Comparison of ENCODE assay signal across 2 cellular contexts in the genomic region with DNA sequence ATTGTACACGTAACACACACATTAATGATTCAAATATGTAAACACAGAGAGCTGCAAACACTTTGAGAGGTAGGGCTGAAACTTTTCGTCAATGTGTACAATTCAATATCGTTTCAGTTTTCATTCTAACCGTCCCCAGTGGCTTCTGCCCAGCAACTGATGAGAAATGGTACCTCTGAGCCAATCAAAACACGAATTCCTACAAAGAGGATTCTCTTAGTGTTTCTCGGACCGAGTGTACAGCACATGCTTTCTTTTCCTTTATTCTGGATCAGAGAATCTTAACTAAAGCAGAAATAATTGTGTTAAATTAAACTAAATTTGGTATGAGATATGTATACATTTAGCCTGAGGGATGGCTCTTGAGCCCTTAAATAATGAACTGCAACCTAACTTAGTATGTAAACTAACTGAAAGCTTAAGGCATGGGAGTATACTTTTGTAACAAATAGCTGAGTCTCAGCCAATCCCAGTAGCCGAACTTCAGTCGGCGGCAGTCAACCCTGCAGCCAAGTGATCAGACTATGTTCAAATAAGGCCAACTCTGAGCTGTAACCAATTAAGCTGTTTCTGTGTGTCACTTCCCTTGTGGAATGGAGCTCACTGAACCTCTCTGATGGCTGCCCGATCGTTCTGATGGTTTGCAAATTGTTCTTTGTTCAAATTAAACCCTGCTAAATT.
A peak's percentile ranks its signal among the peaks of the same experiment; 100 is the strongest.
TF ChIP-seq lines count a peak whose summit lies in the region.

No MANE protein-coding gene starts in this region.

TF ChIP-seq in IMR-90, 13 proteins besides CTCF, POLR2A, EP300 and RAD21:
- no peak for TF ChIP-seq SMC3 (IDR thresholded peaks at IDR 0.05; ENCODE audit: low read depth, low read length)
- TF ChIP-seq CEBPB (IDR thresholded peaks at IDR 0.05; ENCODE audit: low read depth, low read length), result peak; percentile 61; the same call in 1 of the 2 replicates
- TF ChIP-seq BHLHE40 (IDR thresholded peaks at IDR 0.05; ENCODE audit: low read depth, low read length), result peak; percentile 56; the same call in 1 of the 2 replicates
- TF ChIP-seq RCOR1 (IDR thresholded peaks at IDR 0.05; ENCODE audit: insufficient replicate concordance, low read length), result no peak
- TF ChIP-seq MAFK (IDR thresholded peaks at IDR 0.05; ENCODE audit: low read depth, low read length), result peak; percentile 23; the same call in 1 of the 2 replicates
- TF ChIP-seq CHD1 (IDR thresholded peaks at IDR 0.05; ENCODE audit: low read depth, low read length), result no peak
- TF ChIP-seq RFX5 (IDR thresholded peaks at IDR 0.05; ENCODE audit: low read depth, low read length), result peak; percentile 97
- TF ChIP-seq, protein P1, sequence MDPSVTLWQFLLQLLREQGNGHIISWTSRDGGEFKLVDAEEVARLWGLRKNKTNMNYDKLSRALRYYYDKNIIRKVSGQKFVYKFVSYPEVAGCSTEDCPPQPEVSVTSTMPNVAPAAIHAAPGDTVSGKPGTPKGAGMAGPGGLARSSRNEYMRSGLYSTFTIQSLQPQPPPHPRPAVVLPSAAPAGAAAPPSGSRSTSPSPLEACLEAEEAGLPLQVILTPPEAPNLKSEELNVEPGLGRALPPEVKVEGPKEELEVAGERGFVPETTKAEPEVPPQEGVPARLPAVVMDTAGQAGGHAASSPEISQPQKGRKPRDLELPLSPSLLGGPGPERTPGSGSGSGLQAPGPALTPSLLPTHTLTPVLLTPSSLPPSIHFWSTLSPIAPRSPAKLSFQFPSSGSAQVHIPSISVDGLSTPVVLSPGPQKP (IDR thresholded peaks at IDR 0.05; ENCODE audit: borderline replicate concordance, low read depth, low read length), result no peak
- TF ChIP-seq FOS (IDR thresholded peaks at IDR 0.05; ENCODE audit: low read depth, low read length), result no peak
- TF ChIP-seq MAZ (IDR thresholded peaks at IDR 0.05; ENCODE audit: borderline replicate concordance, low read depth, low read length), result no peak
- TF ChIP-seq NFE2L2 (IDR thresholded peaks at IDR 0.05; ENCODE audit: low read depth, low read length), result no peak
- peak; percentile 53 for TF ChIP-seq MXI1 (IDR thresholded peaks at IDR 0.05; ENCODE audit: borderline replicate concordance, low read depth, low read length)
- TF ChIP-seq, protein P2, sequence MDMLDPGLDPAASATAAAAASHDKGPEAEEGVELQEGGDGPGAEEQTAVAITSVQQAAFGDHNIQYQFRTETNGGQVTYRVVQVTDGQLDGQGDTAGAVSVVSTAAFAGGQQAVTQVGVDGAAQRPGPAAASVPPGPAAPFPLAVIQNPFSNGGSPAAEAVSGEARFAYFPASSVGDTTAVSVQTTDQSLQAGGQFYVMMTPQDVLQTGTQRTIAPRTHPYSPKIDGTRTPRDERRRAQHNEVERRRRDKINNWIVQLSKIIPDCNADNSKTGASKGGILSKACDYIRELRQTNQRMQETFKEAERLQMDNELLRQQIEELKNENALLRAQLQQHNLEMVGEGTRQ (IDR thresholded peaks at IDR 0.05; ENCODE audit: low read depth, low read length), result no peak

TF ChIP-seq in neural cell, 6 proteins besides CTCF, POLR2A, EP300 and RAD21:
- TF ChIP-seq POLR2AphosphoS5 (IDR thresholded peaks at IDR 0.05) (no peak), MXI1 (conservative IDR thresholded peaks at IDR 0.05; ENCODE audit: poor library complexity, severe bottlenecking) (peak; percentile 88)
- TF ChIP-seq, protein P3, sequence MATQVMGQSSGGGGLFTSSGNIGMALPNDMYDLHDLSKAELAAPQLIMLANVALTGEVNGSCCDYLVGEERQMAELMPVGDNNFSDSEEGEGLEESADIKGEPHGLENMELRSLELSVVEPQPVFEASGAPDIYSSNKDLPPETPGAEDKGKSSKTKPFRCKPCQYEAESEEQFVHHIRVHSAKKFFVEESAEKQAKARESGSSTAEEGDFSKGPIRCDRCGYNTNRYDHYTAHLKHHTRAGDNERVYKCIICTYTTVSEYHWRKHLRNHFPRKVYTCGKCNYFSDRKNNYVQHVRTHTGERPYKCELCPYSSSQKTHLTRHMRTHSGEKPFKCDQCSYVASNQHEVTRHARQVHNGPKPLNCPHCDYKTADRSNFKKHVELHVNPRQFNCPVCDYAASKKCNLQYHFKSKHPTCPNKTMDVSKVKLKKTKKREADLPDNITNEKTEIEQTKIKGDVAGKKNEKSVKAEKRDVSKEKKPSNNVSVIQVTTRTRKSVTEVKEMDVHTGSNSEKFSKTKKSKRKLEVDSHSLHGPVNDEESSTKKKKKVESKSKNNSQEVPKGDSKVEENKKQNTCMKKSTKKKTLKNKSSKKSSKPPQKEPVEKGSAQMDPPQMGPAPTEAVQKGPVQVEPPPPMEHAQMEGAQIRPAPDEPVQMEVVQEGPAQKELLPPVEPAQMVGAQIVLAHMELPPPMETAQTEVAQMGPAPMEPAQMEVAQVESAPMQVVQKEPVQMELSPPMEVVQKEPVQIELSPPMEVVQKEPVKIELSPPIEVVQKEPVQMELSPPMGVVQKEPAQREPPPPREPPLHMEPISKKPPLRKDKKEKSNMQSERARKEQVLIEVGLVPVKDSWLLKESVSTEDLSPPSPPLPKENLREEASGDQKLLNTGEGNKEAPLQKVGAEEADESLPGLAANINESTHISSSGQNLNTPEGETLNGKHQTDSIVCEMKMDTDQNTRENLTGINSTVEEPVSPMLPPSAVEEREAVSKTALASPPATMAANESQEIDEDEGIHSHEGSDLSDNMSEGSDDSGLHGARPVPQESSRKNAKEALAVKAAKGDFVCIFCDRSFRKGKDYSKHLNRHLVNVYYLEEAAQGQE (IDR thresholded peaks at IDR 0.05; ENCODE audit: borderline replicate concordance), result no peak
